ENCODE assay signal across 17 cellular contexts in the genomic region with DNA sequence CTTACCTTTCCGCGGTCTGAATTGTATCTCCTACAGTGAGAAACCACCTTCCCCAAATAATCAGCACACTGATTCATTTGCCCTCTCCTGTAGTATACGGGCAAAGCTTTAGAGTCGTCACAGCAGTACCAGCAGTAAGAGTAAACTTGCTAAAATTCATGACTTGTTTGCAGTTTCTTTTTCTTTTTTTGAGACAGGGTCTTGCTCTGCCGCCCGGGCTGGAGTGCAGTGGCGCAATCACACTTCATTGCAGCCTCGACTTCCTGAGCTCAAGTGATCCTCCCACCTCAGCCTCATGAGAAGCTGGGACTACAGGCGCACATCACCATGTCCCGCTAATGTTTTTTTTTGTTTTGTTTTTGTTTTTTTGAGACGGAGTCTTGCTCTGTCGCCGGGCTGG. TPM values are rescaled to one million over a fixed set of nuclear protein-coding genes. Genes with fewer than 3 reads are reported as not detected.
DNase-seq lines count a peak whose midpoint lies in the region; ATAC-seq and TF ChIP-seq lines count a peak whose summit lies in the region.
"Had no signal": no experiment of that assay in that cellular context is flagged by ENCODE, and none has a peak within 500 bp of the region (broad histone marks: within the 10 kb centered on the region; RNA-seq: fewer than 3 reads in every experiment).

No MANE protein-coding gene starts in this region.

- peaks cover 13% of the 10 kb centered on the region for H3K27me3 Mint-ChIP-seq in nephron progenitor cell (ENCODE audit: low read depth, poor library complexity)

- peaks cover 54% of the 10 kb centered on the region for H3K4me1 ChIP-seq in Karpas-422 (ENCODE audit: low read length)
- H3K4me1 ChIP-seq in OCI-LY7 (ENCODE audit: insufficient read depth, low read length, poor library complexity, severe bottlenecking): peaks cover 71% of the 10 kb centered on the region

- H3K36me3 Mint-ChIP-seq in nephron progenitor cell (ENCODE audit: low read depth): no peaks in the 10 kb centered on the region

- H3K4me2 ChIP-seq in Karpas-422 (ENCODE audit: low read depth, low read length, poor library complexity, severe bottlenecking): peak overlapping the region; percentile 67
- H3K4me2 ChIP-seq in OCI-LY7 (ENCODE audit: low read length): peak overlapping the region; percentile 81

- TF ChIP-seq CTCF in GM12864 (IDR thresholded peaks at IDR 0.05; ENCODE audit: low read depth, low read length, missing control alignments): no peak
- TF ChIP-seq CTCF in OCI-LY7 (conservative IDR thresholded peaks at IDR 0.05; ENCODE audit: low read length): no peak
- TF ChIP-seq CTCF in nephron progenitor cell (IDR thresholded peaks at IDR 0.05): no peak

- no peak overlapping the region for H3K4me3 Mint-ChIP-seq in nephron progenitor cell
- H3K4me3 Mint-ChIP-seq: T-helper 17 cell had no signal

- peak overlapping the region; percentile 88 for H3K27ac Mint-ChIP-seq in nephron progenitor cell
- H3K27ac Mint-ChIP-seq: T-helper 17 cell had no signal

- peak overlapping the region; percentile 99 for H3K27ac ChIP-seq in Karpas-422 (ENCODE audit: low read length)
- peak overlapping the region; percentile 98 for H3K27ac ChIP-seq in OCI-LY7 (ENCODE audit: low read depth, low read length, poor library complexity, severe bottlenecking)

- H3K9me2 ChIP-seq in Karpas-422 (replicated peaks; ENCODE audit: insufficient read depth, low read length): no peaks in the 10 kb centered on the region
- H3K9me2 ChIP-seq in OCI-LY7 (ENCODE audit: insufficient read depth, low read length): no peaks in the 10 kb centered on the region

- no peaks in the 10 kb centered on the region for H3K9me3 Mint-ChIP-seq in nephron progenitor cell

- no peaks in the 10 kb centered on the region for H4K20me1 ChIP-seq in Karpas-422 (ENCODE audit: insufficient read depth, low read depth, low read length)
- no peaks in the 10 kb centered on the region for H4K20me1 ChIP-seq in OCI-LY7 (ENCODE audit: insufficient read depth, low read length)

- no peak for ATAC-seq in GM21717 (IDR thresholded peaks at IDR 0.05; ENCODE audit: unreplicated experiment)
- ATAC-seq in GM18505 (IDR thresholded peaks at IDR 0.05; ENCODE audit: unreplicated experiment): no peak
- ATAC-seq: Panc1, SK-N-SH treated with all-trans-retinoic acid at 6 μM for 48 hours, T-helper 17 cell had no signal

- CTCF ChIA-PET in OCI-LY7 (lab: Charles Lee; ENCODE audit: unreplicated experiment): interaction anchor here (0.5 to 0.6 kb wide), 3 partner anchors 11 to 233 kb away, joined by 4 read pairs; no protein-coding TSS in a partner anchor

- peaks cover 4% of the 10 kb centered on the region for H3K4me1 Mint-ChIP-seq in nephron progenitor cell

- no peak for TF ChIP-seq POLR2A in GM18505 (IDR thresholded peaks at IDR 0.05; ENCODE audit: borderline replicate concordance, extremely low read depth, insufficient read depth, insufficient read length)

- H2AFZ ChIP-seq in Karpas-422 (ENCODE audit: low read length) (no peak overlapping the region), OCI-LY7 (ENCODE audit: low read length) (peak overlapping the region; percentile 78)

- DNase-seq in GM12864 (ENCODE audit: low read depth) (peak; percentile 35), Karpas-422 (no peak), OCI-LY7 (ENCODE audit: low spot score) (peak; percentile 57), nephron progenitor cell (no peak), NCI-H2029 (lab: John Stamatoyannopoulos, UW) (no peak)
- DNase-seq in activated CD8-positive, alpha-beta memory T cell treated with anti-CD3 and anti-CD28 coated beads, Interleukin-2, amount 50 U/mL, for 48 hours: no peak
- DNase-seq: GOT3, NCI-H1048, NCI-H2107, NCI-H345, NCI-H69, Right ventricle myocardium superior, T-helper 17 cell had no signal

- H3K9ac ChIP-seq in Karpas-422 (ENCODE audit: low read length): peak overlapping the region; percentile 70; the same call in 1 of the 2 replicates

- BruUV-seq in OCI-LY7 (replicated peaks; lab: Mats Ljungman, UMichigan): no TSS peak

- H3K9me3 ChIP-seq in Karpas-422 (ENCODE audit: low read length): no peaks in the 10 kb centered on the region
- H3K9me3 ChIP-seq in OCI-LY7 (ENCODE audit: low read length): no peaks in the 10 kb centered on the region

- H3K27me3 ChIP-seq in Karpas-422 (ENCODE audit: low read length): no peaks in the 10 kb centered on the region

- intact Hi-C loops in OCI-LY7 (cut with micrococcal nuclease; ENCODE audit: unreplicated experiment): loop anchor here (5.0 kb wide), 1 partner anchor 220 kb away; no protein-coding TSS in a partner anchor

- POLR2A ChIA-PET in OCI-LY7 (lab: Charles Lee): interaction anchor here (0.6 to 2.6 kb wide), 6 partner anchors 12 to 300 kb away, joined by 3 to 13 read pairs (median 6); partner anchors contain the start of genes PPCDC and SCAMP5

- H3K4me3 ChIP-seq in GM12864 (ENCODE audit: low read depth, low read length) (peak overlapping the region; percentile 65), Karpas-422 (ENCODE audit: low read length) (peak overlapping the region; percentile 50; the same call in 1 of the 2 replicates), OCI-LY7 (ENCODE audit: low read depth, low read length, poor library complexity, severe bottlenecking) (peak overlapping the region; percentile 67)

- H3K36me3 ChIP-seq in Karpas-422 (ENCODE audit: insufficient read depth, low read length) (peaks cover 4% of the 10 kb centered on the region; the same call in 1 of the 2 replicates), OCI-LY7 (ENCODE audit: insufficient read depth, low read length) (peaks cover 9% of the 10 kb centered on the region)

- no peaks in the 10 kb centered on the region for H3K79me2 ChIP-seq in Karpas-422 (ENCODE audit: low read length)
- H3K79me2 ChIP-seq in OCI-LY7 (ENCODE audit: insufficient read depth, low read depth, low read length): peaks cover 13% of the 10 kb centered on the region; the same call in 1 of the 2 replicates

RNA-seq across cellular contexts. Expression of gene SCAMP5, which starts 11.9 kb away (rescaled TPM):
- total RNA-seq in Karpas-422 (2014; rRNA removed; shearing (Covaris generic); ENCODE audit: low replicate concordance): 46.6 and 54.0 TPM in 2 replicates
- total RNA-seq in OCI-LY7 (2014; rRNA removed; shearing (Covaris generic)): 18.6 and 29.4 TPM in 2 replicates
- 43.7 and 51.6 TPM in 2 replicates for total RNA-seq in OCI-LY7 (2022)

RNA-seq across cellular contexts. Expression of gene PPCDC, which starts 16.2 kb away (rescaled TPM):
- 19.3 and 30.6 TPM in 2 replicates for total RNA-seq in Karpas-422 (2014; rRNA removed; shearing (Covaris generic); ENCODE audit: low replicate concordance)
- total RNA-seq in OCI-LY7 (2014; rRNA removed; shearing (Covaris generic)): 32.0 and 44.3 TPM in 2 replicates
- 40.3 and 48.3 TPM in 2 replicates for total RNA-seq in OCI-LY7 (2022)

RNA-seq across cellular contexts. Expression of gene RPP25, which starts 50.6 kb away (rescaled TPM):
- 4.1 and 8.1 TPM in 2 replicates for total RNA-seq in Karpas-422 (2014; rRNA removed; shearing (Covaris generic); ENCODE audit: low replicate concordance)
- 2.6 and 3.0 TPM in 2 replicates for total RNA-seq in OCI-LY7 (2014; rRNA removed; shearing (Covaris generic))
- 1.8 and 2.2 TPM in 2 replicates for total RNA-seq in OCI-LY7 (2022)

Comparison
In these comparisons a context has a peak if more than half of its experiments do, and no peak if none do; other contexts are left out.
1. DNase-seq: peak in GM12864 (single experiment) and OCI-LY7 (single experiment); none in Karpas-422 (single experiment), nephron progenitor cell (single experiment), activated CD8-positive, alpha-beta memory T cell treated with anti-CD3 and anti-CD28 coated beads, Interleukin-2, amount 50 U/mL, for 48 hours (single experiment) and NCI-H2029 (single experiment).
2. Peak in every context shown above with its lines, with median percentiles within 50 percentile points of each other: H3K4me3 ChIP-seq.